Comparison of ENCODE assay signal across 1 cellular context in genomic region chr7:150918378-150918777, GRCh38.
TF ChIP-seq lines count a peak whose summit lies in the region.

No MANE protein-coding gene starts in this region.

TF ChIP-seq in IMR-90, 13 proteins besides CTCF, POLR2A, EP300 and RAD21 (continued from another document):
- TF ChIP-seq NFE2L2 (IDR thresholded peaks at IDR 0.05; ENCODE audit: low read depth, low read length) (no peak), FOS (IDR thresholded peaks at IDR 0.05; ENCODE audit: low read depth, low read length) (no peak), BHLHE40 (IDR thresholded peaks at IDR 0.05; ENCODE audit: low read depth, low read length) (no peak), RFX5 (IDR thresholded peaks at IDR 0.05; ENCODE audit: low read depth, low read length) (no peak), MAZ (IDR thresholded peaks at IDR 0.05; ENCODE audit: borderline replicate concordance, low read depth, low read length) (no peak), SMC3 (IDR thresholded peaks at IDR 0.05; ENCODE audit: low read depth, low read length) (no peak), USF2 (IDR thresholded peaks at IDR 0.05; ENCODE audit: low read depth, low read length) (no peak), CHD1 (IDR thresholded peaks at IDR 0.05; ENCODE audit: low read depth, low read length) (no peak), MAFK (IDR thresholded peaks at IDR 0.05; ENCODE audit: low read depth, low read length) (no peak)
- TF ChIP-seq, protein P1, sequence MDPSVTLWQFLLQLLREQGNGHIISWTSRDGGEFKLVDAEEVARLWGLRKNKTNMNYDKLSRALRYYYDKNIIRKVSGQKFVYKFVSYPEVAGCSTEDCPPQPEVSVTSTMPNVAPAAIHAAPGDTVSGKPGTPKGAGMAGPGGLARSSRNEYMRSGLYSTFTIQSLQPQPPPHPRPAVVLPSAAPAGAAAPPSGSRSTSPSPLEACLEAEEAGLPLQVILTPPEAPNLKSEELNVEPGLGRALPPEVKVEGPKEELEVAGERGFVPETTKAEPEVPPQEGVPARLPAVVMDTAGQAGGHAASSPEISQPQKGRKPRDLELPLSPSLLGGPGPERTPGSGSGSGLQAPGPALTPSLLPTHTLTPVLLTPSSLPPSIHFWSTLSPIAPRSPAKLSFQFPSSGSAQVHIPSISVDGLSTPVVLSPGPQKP (IDR thresholded peaks at IDR 0.05; ENCODE audit: borderline replicate concordance, low read depth, low read length): no peak
